34 cellular contexts compared by ENCODE assay signal in the genomic region with DNA sequence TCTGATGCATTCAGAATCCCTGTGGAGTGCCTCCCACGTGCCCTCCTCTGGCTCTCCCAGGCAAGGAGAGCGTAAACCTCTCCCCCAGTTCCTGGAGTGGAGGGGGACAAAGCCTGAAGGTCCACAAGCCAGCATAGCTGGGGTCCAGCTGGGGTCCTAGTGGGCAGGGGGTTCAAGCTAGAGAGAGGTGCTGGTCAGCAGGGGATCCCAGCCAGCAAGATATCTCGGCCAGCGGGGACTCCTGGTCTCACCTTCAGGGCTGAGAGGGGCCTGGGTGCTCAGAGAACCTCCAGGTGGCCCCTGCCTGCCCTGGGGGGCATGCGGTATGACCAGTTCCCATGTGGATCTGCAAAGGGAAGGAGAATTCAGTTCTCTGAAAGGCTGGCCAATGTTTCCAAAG.
"Had no signal": no experiment of that assay in that cellular context is flagged by ENCODE, and none has a peak within 500 bp of the region (broad histone marks: within the 10 kb centered on the region; RNA-seq: fewer than 3 reads in every experiment).

No MANE protein-coding gene starts in this region.

- H3K27me3 ChIP-seq: adrenal gland, body of pancreas, brain microvascular endothelial cell had no signal

- H3K9me3 Mint-ChIP-seq: activated B cell treated with CpG ODN at 0.5 μM for 24 hours; activated CD4-positive, alpha-beta memory T cell treated with anti-CD3 and anti-CD28 coated beads for 36 hours; activated CD4-positive, alpha-beta T cell treated with anti-CD3 and anti-CD28 coated beads, Interleukin-2, amount 10 ng/mL, durations not matched to agents 24 days and 14 days; activated CD8-positive, alpha-beta T cell treated with anti-CD3 and anti-CD28 coated beads for 36 hours; activated naive CD4-positive, alpha-beta T cell treated with anti-CD3 and anti-CD28 coated beads for 36 hours; activated naive CD4-positive, alpha-beta T cell treated with anti-CD3 and anti-CD28 coated beads, Interleukin-2, amount 50 U/mL, for 72 hours; activated naive CD8-positive, alpha-beta T cell treated with anti-CD3 and anti-CD28 coated beads for 36 hours; activated T-cell treated with anti-CD3 and anti-CD28 coated beads, Interleukin-2, amount 50 U/mL, for 4 hours; activated T-cell treated with anti-CD3 and anti-CD28 coated beads, Interleukin-2, amount 50 U/mL, for 72 hours; activated T-helper 1 cell treated with anti-CD3 and anti-CD28 coated beads, Interleukin-12 subunit alpha, Interleukin-12 subunit beta, Interleukin-2, Interleukin-4 antibody, amounts not matched to agents 30 ng/mL and 10 ng/mL and 1 ng/mL, durations not matched to agents 14 hours and 24 hours and 36 hours; activated T-helper 17 cell treated with anti-CD3 and anti-CD28 coated beads, Interleukin-2, amount 50 U/mL, for 72 hours; T-helper 1 cell treated with Interleukin-12 subunit alpha and Interleukin-12 subunit beta and Interleukin-4 antibody, amounts not matched to agents 30 μg/mL and 1 μg/mL, for 36 hours; T-helper 2 cell treated with Interferon-gamma antibody and Interleukin-4, amounts not matched to agents 5 μg/mL and 100 μg/mL, for 36 hours had no signal

- DNase-seq: activated B cell treated with CpG ODN at 0.5 μM for 24 hours; activated CD4-positive, alpha-beta memory T cell treated with anti-CD3 and anti-CD28 coated beads for 36 hours; activated CD4-positive, alpha-beta T cell treated with anti-CD3 and anti-CD28 coated beads for 4 hours; activated CD4-positive, alpha-beta T cell treated with anti-CD3 and anti-CD28 coated beads, Interleukin-2, amount 10 ng/mL, durations not matched to agents 24 days and 14 days; activated CD4-positive, alpha-beta T cell treated with anti-CD3 and anti-CD28 coated beads, Interleukin-2, amount 50 U/mL, for 1 hour; activated CD4-positive, alpha-beta T cell treated with anti-CD3 and anti-CD28 coated beads, Interleukin-2, amount 50 U/mL, for 4 hours; activated CD4-positive, CD25-positive, alpha-beta regulatory T cell treated with anti-CD3 and anti-CD28 coated beads, Interleukin-2, amount 50 U/mL, for 72 hours; activated CD8-positive, alpha-beta memory T cell treated with anti-CD3 and anti-CD28 coated beads, Interleukin-2, amount 50 U/mL, for 4 hours; activated CD8-positive, alpha-beta T cell treated with anti-CD3 and anti-CD28 coated beads for 36 hours; activated effector memory CD4-positive, alpha-beta T cell treated with anti-CD3 and anti-CD28 coated beads, Interleukin-2, amount 50 U/mL, for 16 hours; activated gamma-delta T cell treated with Interleukin-2 at 50 U/mL for 16 hours; activated naive CD4-positive, alpha-beta T cell; activated naive CD4-positive, alpha-beta T cell treated with anti-CD3 and anti-CD28 coated beads for 36 hours; activated naive CD4-positive, alpha-beta T cell treated with anti-CD3 and anti-CD28 coated beads, Interleukin-2, amount 50 U/mL, for 16 hours; activated naive CD8-positive, alpha-beta T cell treated with anti-CD3 and anti-CD28 coated beads for 36 hours; activated T-cell treated with anti-CD3 and anti-CD28 coated beads for 4 hours; activated T-cell treated with anti-CD3 and anti-CD28 coated beads, Interleukin-2, amount 50 U/mL, for 1 hour; activated T-cell treated with anti-CD3 and anti-CD28 coated beads, Interleukin-2, amount 50 U/mL, for 4 hours; activated T-cell treated with anti-CD3 and anti-CD28 coated beads, Interleukin-2, amount 50 U/mL, for 72 hours; amniotic stem cell; aorta; body of pancreas; brain microvascular endothelial cell; central memory CD4-positive, alpha-beta T cell; T-helper 1 cell; T-helper 9 cell had no signal

- H3K4me1 ChIP-seq: adrenal gland, body of pancreas, breast epithelium had no signal

- H3K4me3 ChIP-seq: adrenal gland, body of pancreas, breast epithelium had no signal

- H3K4me1 Mint-ChIP-seq: activated B cell treated with CpG ODN at 0.5 μM for 24 hours; activated CD4-positive, alpha-beta T cell treated with anti-CD3 and anti-CD28 coated beads, Interleukin-2, amount 10 ng/mL, durations not matched to agents 24 days and 14 days; activated naive CD8-positive, alpha-beta T cell treated with anti-CD3 and anti-CD28 coated beads for 36 hours; activated T-helper 17 cell treated with anti-CD3 and anti-CD28 coated beads, Interleukin-2, amount 50 U/mL, for 72 hours had no signal

- H3K4me3 Mint-ChIP-seq: activated B cell treated with CpG ODN at 0.5 μM for 24 hours; activated CD4-positive, alpha-beta memory T cell treated with anti-CD3 and anti-CD28 coated beads for 36 hours; activated CD4-positive, alpha-beta T cell treated with anti-CD3 and anti-CD28 coated beads, Interleukin-2, amount 10 ng/mL, durations not matched to agents 24 days and 14 days; activated CD8-positive, alpha-beta T cell treated with anti-CD3 and anti-CD28 coated beads for 36 hours; activated naive CD4-positive, alpha-beta T cell treated with anti-CD3 and anti-CD28 coated beads for 36 hours; activated naive CD8-positive, alpha-beta T cell treated with anti-CD3 and anti-CD28 coated beads for 36 hours; activated T-cell treated with anti-CD3 and anti-CD28 coated beads, Interleukin-2, amount 50 U/mL, for 4 hours; activated T-cell treated with anti-CD3 and anti-CD28 coated beads, Interleukin-2, amount 50 U/mL, for 72 hours; activated T-helper 1 cell treated with anti-CD3 and anti-CD28 coated beads, Interleukin-12 subunit alpha, Interleukin-12 subunit beta, Interleukin-2, Interleukin-4 antibody, amounts not matched to agents 30 ng/mL and 10 ng/mL and 1 ng/mL, durations not matched to agents 14 hours and 24 hours and 36 hours; activated T-helper 17 cell treated with anti-CD3 and anti-CD28 coated beads, Interleukin-2, amount 50 U/mL, for 72 hours; T-helper 1 cell treated with Interleukin-12 subunit alpha and Interleukin-12 subunit beta and Interleukin-4 antibody, amounts not matched to agents 30 μg/mL and 1 μg/mL, for 36 hours; T-helper 2 cell treated with Interferon-gamma antibody and Interleukin-4, amounts not matched to agents 5 μg/mL and 100 μg/mL, for 36 hours had no signal

- H3K36me3 Mint-ChIP-seq: activated CD4-positive, alpha-beta memory T cell treated with anti-CD3 and anti-CD28 coated beads for 36 hours; activated naive CD4-positive, alpha-beta T cell treated with anti-CD3 and anti-CD28 coated beads, Interleukin-2, amount 50 U/mL, for 72 hours; activated naive CD8-positive, alpha-beta T cell treated with anti-CD3 and anti-CD28 coated beads for 36 hours had no signal

- H3K27me3 Mint-ChIP-seq: activated B cell treated with CpG ODN at 0.5 μM for 24 hours; activated CD4-positive, alpha-beta memory T cell treated with anti-CD3 and anti-CD28 coated beads for 36 hours; activated CD4-positive, alpha-beta T cell treated with anti-CD3 and anti-CD28 coated beads, Interleukin-2, amount 10 ng/mL, durations not matched to agents 24 days and 14 days; activated CD8-positive, alpha-beta T cell treated with anti-CD3 and anti-CD28 coated beads for 36 hours had no signal

- H3K27ac Mint-ChIP-seq: activated B cell treated with CpG ODN at 0.5 μM for 24 hours; activated CD4-positive, alpha-beta memory T cell treated with anti-CD3 and anti-CD28 coated beads for 36 hours; activated CD4-positive, alpha-beta T cell treated with anti-CD3 and anti-CD28 coated beads, Interleukin-2, amount 10 ng/mL, durations not matched to agents 24 days and 14 days; activated CD8-positive, alpha-beta T cell treated with anti-CD3 and anti-CD28 coated beads for 36 hours; activated naive CD4-positive, alpha-beta T cell treated with anti-CD3 and anti-CD28 coated beads for 36 hours; activated naive CD4-positive, alpha-beta T cell treated with anti-CD3 and anti-CD28 coated beads, Interleukin-2, amount 50 U/mL, for 72 hours; activated naive CD8-positive, alpha-beta T cell treated with anti-CD3 and anti-CD28 coated beads for 36 hours; activated T-cell treated with anti-CD3 and anti-CD28 coated beads, Interleukin-2, amount 50 U/mL, for 72 hours; activated T-helper 1 cell treated with anti-CD3 and anti-CD28 coated beads, Interleukin-12 subunit alpha, Interleukin-12 subunit beta, Interleukin-2, Interleukin-4 antibody, amounts not matched to agents 30 ng/mL and 10 ng/mL and 1 ng/mL, durations not matched to agents 14 hours and 24 hours and 36 hours; activated T-helper 17 cell treated with anti-CD3 and anti-CD28 coated beads, Interleukin-2, amount 50 U/mL, for 72 hours; T-helper 1 cell treated with Interleukin-12 subunit alpha and Interleukin-12 subunit beta and Interleukin-4 antibody, amounts not matched to agents 30 μg/mL and 1 μg/mL, for 36 hours; T-helper 2 cell treated with Interferon-gamma antibody and Interleukin-4, amounts not matched to agents 5 μg/mL and 100 μg/mL, for 36 hours had no signal

- H3K27ac ChIP-seq: adrenal gland, body of pancreas, brain microvascular endothelial cell, breast epithelium, VCaP had no signal

- ATAC-seq: activated CD8-positive, alpha-beta T cell treated with anti-CD3 and anti-CD28 coated beads for 36 hours; activated naive CD4-positive, alpha-beta T cell treated with anti-CD3 and anti-CD28 coated beads, Interleukin-2, amount 50 U/mL, for 72 hours; activated T-cell treated with anti-CD3 and anti-CD28 coated beads, Interleukin-2, amount 50 U/mL, for 4 hours; activated T-cell treated with anti-CD3 and anti-CD28 coated beads, Interleukin-2, amount 50 U/mL, for 72 hours; activated T-helper 17 cell treated with anti-CD3 and anti-CD28 coated beads, Interleukin-2, amount 50 U/mL, for 72 hours; body of pancreas had no signal

- H3K9me3 ChIP-seq: adrenal gland, body of pancreas, breast epithelium had no signal

- H3K36me3 ChIP-seq: adrenal gland, brain microvascular endothelial cell, breast epithelium had no signal
